Comparison of ENCODE assay signal across 9 cellular contexts in the genomic region with DNA sequence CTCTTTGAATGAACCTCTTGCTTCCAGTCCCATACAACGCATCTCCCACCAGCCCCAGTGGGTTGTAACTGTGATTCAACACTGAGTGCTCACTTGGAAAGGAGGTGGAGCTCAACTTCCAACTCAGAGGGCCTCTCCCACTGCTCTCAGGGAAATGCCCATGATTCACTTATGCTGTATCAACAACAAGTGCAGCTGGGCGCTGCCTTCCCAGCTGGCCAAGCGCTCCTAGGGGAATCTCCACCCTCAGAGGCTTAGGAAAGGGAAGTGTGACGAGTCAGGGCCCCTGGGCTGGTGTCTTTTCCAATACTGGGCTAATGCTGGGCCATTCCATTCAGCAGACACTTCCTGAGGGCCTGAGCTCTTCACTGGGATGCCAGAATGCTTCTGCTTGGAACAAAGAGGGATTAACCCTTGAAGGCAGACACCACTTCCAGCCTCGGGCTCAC. TPM values are rescaled to one million over a fixed set of nuclear protein-coding genes. Genes with fewer than 3 reads are reported as not detected.
DNase-seq lines count a peak whose midpoint lies in the region; FAIRE-seq and TF ChIP-seq lines count a peak whose summit lies in the region.
"Had no signal": no experiment of that assay in that cellular context is flagged by ENCODE, and none has a peak within 500 bp of the region (broad histone marks: within the 10 kb centered on the region; RNA-seq: fewer than 3 reads in every experiment).

No MANE protein-coding gene starts in this region.

- peaks cover 22% of the 10 kb centered on the region for H3K27me3 Mint-ChIP-seq in dendritic cell treated with granulocyte-macrophage colony-stimulating factor and Interleukin-4, amounts not matched to agents 40 ng/mL and 50 ng/mL, for 4 days
- H3K27me3 Mint-ChIP-seq in nephron progenitor cell (ENCODE audit: low read depth, poor library complexity): peaks cover 6% of the 10 kb centered on the region

- no peak for TF ChIP-seq CTCF in nephron progenitor cell (IDR thresholded peaks at IDR 0.05)

- no peak overlapping the region for H3K27ac ChIP-seq in small intestine (ENCODE audit: low read depth in 1 of 2, low read length in 1 of 2)

- H3K9me3 Mint-ChIP-seq in dendritic cell treated with granulocyte-macrophage colony-stimulating factor and Interleukin-4, amounts not matched to agents 40 ng/mL and 50 ng/mL, for 4 days: no peaks in the 10 kb centered on the region
- H3K9me3 Mint-ChIP-seq in nephron progenitor cell: no peaks in the 10 kb centered on the region
- H3K9me3 Mint-ChIP-seq: naive thymus-derived CD4-positive, alpha-beta T cell had no signal

- peak overlapping the region; percentile 65 for H3K27ac Mint-ChIP-seq in dendritic cell treated with granulocyte-macrophage colony-stimulating factor and Interleukin-4, amounts not matched to agents 40 ng/mL and 50 ng/mL, for 4 days
- H3K27ac Mint-ChIP-seq in nephron progenitor cell: no peak overlapping the region
- H3K27ac Mint-ChIP-seq: naive thymus-derived CD4-positive, alpha-beta T cell had no signal

- no peak for FAIRE-seq in small intestine (lab: Jason Lieb, UNC)

- no peak overlapping the region for H3K4me3 ChIP-seq in small intestine (ENCODE audit: low read depth in 1 of 2, low read length in 2 of 2)

- peak; percentile 93 for DNase-seq in DMS53 treated with DMSO at 0.1 percent for 48 hours (lab: John Stamatoyannopoulos, UW; ENCODE audit: unreplicated experiment)
- peak; percentile 54 for DNase-seq in NCI-H2227 (lab: John Stamatoyannopoulos, UW; ENCODE audit: unreplicated experiment)
- peak; percentile 94 for DNase-seq in renal cortical epithelial cell (ENCODE audit: low read depth)
- DNase-seq in NCI-H748 (lab: John Stamatoyannopoulos, UW; ENCODE audit: unreplicated experiment): no peak
- no peak for DNase-seq in pons (ENCODE audit: low spot score)
- no peak for DNase-seq in nephron progenitor cell
- no peak for DNase-seq in small intestine

- WGBS in small intestine, 3 donors: 42 to 53% (median 48%) methylated on average over 5 of the region's 5 CpGs

- H3K36me3 ChIP-seq in small intestine (ENCODE audit: control insufficient read depth in 2 of 2, insufficient read depth in 2 of 2, low read length in 2 of 2): no peaks in the 10 kb centered on the region

- H3K9me3 ChIP-seq in small intestine (ENCODE audit: control insufficient read depth, low read depth): no peaks in the 10 kb centered on the region

- H3K4me1 Mint-ChIP-seq in dendritic cell treated with granulocyte-macrophage colony-stimulating factor and Interleukin-4, amounts not matched to agents 40 ng/mL and 50 ng/mL, for 4 days (ENCODE audit: low read depth): peaks cover 37% of the 10 kb centered on the region
- H3K4me1 Mint-ChIP-seq in nephron progenitor cell: peaks cover 37% of the 10 kb centered on the region

- intact Hi-C loops in dendritic cell treated with granulocyte-macrophage colony-stimulating factor and Interleukin-4, amounts not matched to agents 40 ng/mL and 50 ng/mL, for 4 days (cut with micrococcal nuclease): no loop called here

- H3K4me1 ChIP-seq in small intestine (ENCODE audit: control insufficient read depth in 2 of 2, insufficient read depth in 1 of 2, low read depth in 1 of 2, low read length in 1 of 2): no peaks in the 10 kb centered on the region

- H3K36me3 Mint-ChIP-seq in dendritic cell treated with granulocyte-macrophage colony-stimulating factor and Interleukin-4, amounts not matched to agents 40 ng/mL and 50 ng/mL, for 4 days (ENCODE audit: low read depth): no peaks in the 10 kb centered on the region
- H3K36me3 Mint-ChIP-seq in nephron progenitor cell (ENCODE audit: low read depth): no peaks in the 10 kb centered on the region

- no peaks in the 10 kb centered on the region for H3K27me3 ChIP-seq in small intestine (ENCODE audit: control insufficient read depth in 2 of 2, insufficient read depth in 2 of 2, low read length in 2 of 2)

- no peak overlapping the region for H3K4me3 Mint-ChIP-seq in dendritic cell treated with granulocyte-macrophage colony-stimulating factor and Interleukin-4, amounts not matched to agents 40 ng/mL and 50 ng/mL, for 4 days
- no peak overlapping the region for H3K4me3 Mint-ChIP-seq in nephron progenitor cell
- H3K4me3 Mint-ChIP-seq: naive thymus-derived CD4-positive, alpha-beta T cell had no signal

RNA-seq across cellular contexts. Expression of a gene that starts 8.1 kb away (rescaled TPM):
- not detected in 2 replicates for total RNA-seq in renal cortical epithelial cell
- under 1 TPM in 1 of 3 donors, not detected in 2; 0.01 TPM for polyA plus RNA-seq in small intestine
- total RNA-seq: naive thymus-derived CD4-positive, alpha-beta T cell had no signal
- polyA plus RNA-seq: naive thymus-derived CD4-positive, alpha-beta T cell had no signal

RNA-seq across cellular contexts. Expression of a gene that starts 45.2 kb away (rescaled TPM):
- total RNA-seq in renal cortical epithelial cell: 1.7 and 8.1 TPM in 2 replicates
- 1 to 10 TPM in 1 of 3 donors, under 1 TPM in 2; 0.54 to 2.5 (median 0.89) TPM for polyA plus RNA-seq in small intestine
- polyA plus RNA-seq: naive thymus-derived CD4-positive, alpha-beta T cell had no signal

Comparison
In these comparisons a context has a peak if more than half of its experiments do, and no peak if none do; other contexts are left out.
1. DNase-seq: peak in DMS53 treated with DMSO at 0.1 percent for 48 hours (single experiment), NCI-H2227 (single experiment) and renal cortical epithelial cell (single experiment); none in NCI-H748 (single experiment), pons (single experiment), nephron progenitor cell (single experiment) and small intestine (single experiment).